ENCODE assay signal across 8 cellular contexts in genomic region chr14:22850944-22851790, GRCh38. TPM values are rescaled to one million over a fixed set of nuclear protein-coding genes. Genes with fewer than 3 reads are reported as not detected.
A peak's percentile ranks its signal among the peaks of the same experiment; 100 is the strongest.
DNase-seq lines count a peak whose midpoint lies in the region; ATAC-seq, FAIRE-seq and TF ChIP-seq lines count a peak whose summit lies in the region.

No MANE protein-coding gene starts in this region.

- H3K27ac ChIP-seq in esophagus muscularis mucosa (replicated peaks in 1 of 4) (peak overlapping the region; percentile 84 to 93 (median 88)), neural progenitor cell (no peak overlapping the region)

- H3K4me2 ChIP-seq in neural progenitor cell = no peak overlapping the region

- no peaks in the 10 kb centered on the region for H3K9me3 Mint-ChIP-seq in neural progenitor cell

- H3F3A ChIP-seq in neural progenitor cell (ENCODE audit: low read depth) = peaks cover 3% of the 10 kb centered on the region

- no peaks in the 10 kb centered on the region for H3K27me3 ChIP-seq in esophagus muscularis mucosa
- H3K27me3 ChIP-seq in neural progenitor cell = no peaks in the 10 kb centered on the region

- H3K4me1 ChIP-seq in esophagus muscularis mucosa (peaks cover 64 to 75% (median 73%) of the 10 kb centered on the region in 4 donors), neural progenitor cell (peaks cover 15% of the 10 kb centered on the region)

- H3K4me1 Mint-ChIP-seq in neural progenitor cell = peaks cover 23% of the 10 kb centered on the region

- DNase-seq in GM12891 (ENCODE audit: insufficient read length, low spot score) (no peak), esophagus muscularis mucosa (ENCODE audit: extremely low spot score) (peak; percentile 96), neural progenitor cell (ENCODE audit: low spot score) (no peak), NCI-H2029 treated with DMSO at 0.1 percent for 48 hours (lab: John Stamatoyannopoulos, UW) (no peak)

- no peaks in the 10 kb centered on the region for H3K79me2 ChIP-seq in neural progenitor cell (ENCODE audit: low read depth)

- whole genome bisulfite sequencing in esophagus muscularis mucosa = 22% methylated on average over 5 of the region's 9 CpGs

- H3K27ac Mint-ChIP-seq in neural progenitor cell = no peak overlapping the region

- H3K36me3 ChIP-seq in esophagus muscularis mucosa (peaks cover 3 to 10% (median 9%) of the 10 kb centered on the region in 4 donors), neural progenitor cell (no peaks in the 10 kb centered on the region)

- H3K9me3 ChIP-seq in esophagus muscularis mucosa = no peaks in the 10 kb centered on the region
- no peaks in the 10 kb centered on the region for H3K9me3 ChIP-seq in neural progenitor cell (ENCODE audit: low read depth)

- TF ChIP-seq CTCF in esophagus muscularis mucosa (IDR thresholded peaks at IDR 0.05) = no peak
- TF ChIP-seq CTCF in neural progenitor cell (IDR thresholded peaks at IDR 0.05) = no peak

- intact Hi-C loops in esophagus muscularis mucosa (cut with DNase I) = loop anchor here (2.0 to 10.0 kb wide), 2 partner anchors 14 to 296 kb away; partner anchors contain the start of gene MMP14

- FAIRE-seq in GM12891 (lab: Jason Lieb, UNC) = peak; percentile 31

- TF ChIP-seq EP300 in esophagus muscularis mucosa (IDR thresholded peaks at IDR 0.05) = no peak

- ATAC-seq in SK-N-SH treated with all-trans-retinoic acid at 6 μM for 48 hours = peak; percentile 35
- ATAC-seq in HG03439 (IDR thresholded peaks at IDR 0.05; ENCODE audit: unreplicated experiment) = no peak
- no peak for ATAC-seq in HG02678 (IDR thresholded peaks at IDR 0.05; ENCODE audit: unreplicated experiment)
- ATAC-seq in GM18861 (IDR thresholded peaks at IDR 0.05; ENCODE audit: unreplicated experiment) = no peak

- H3K4me3 ChIP-seq in esophagus muscularis mucosa (peak overlapping the region in 2 of 4 donors; percentile 12 to 14), neural progenitor cell (no peak overlapping the region)

- no peaks in the 10 kb centered on the region for H3K36me3 Mint-ChIP-seq in neural progenitor cell

- H2AFZ ChIP-seq in neural progenitor cell (replicated peaks) = peak overlapping the region; percentile 0

- H3K4me3 Mint-ChIP-seq in neural progenitor cell = no peak overlapping the region

- H4K20me1 ChIP-seq in neural progenitor cell (ENCODE audit: low read depth) = no peaks in the 10 kb centered on the region

- no peak overlapping the region for H3K9ac ChIP-seq in neural progenitor cell

- peaks cover 2% of the 10 kb centered on the region for H3K27me3 Mint-ChIP-seq in neural progenitor cell (ENCODE audit: insufficient read depth, low read depth)

- TF ChIP-seq POLR2A in GM12891 (IDR thresholded peaks at IDR 0.05; ENCODE audit: low read depth, low read length) (no peak), esophagus muscularis mucosa (IDR thresholded peaks at IDR 0.05; ENCODE audit: low read depth) (no peak)

TF ChIP-seq in GM12891, 5 proteins besides CTCF, POLR2A, EP300 and RAD21:
- no peak for TF ChIP-seq TAF1 (IDR thresholded peaks at IDR 0.05; ENCODE audit: low read depth, low read length)
- TF ChIP-seq POU2F2 (IDR thresholded peaks at IDR 0.05; ENCODE audit: low read depth, low read length) = no peak
- no peak for TF ChIP-seq PAX5 (IDR thresholded peaks at IDR 0.05; ENCODE audit: insufficient read depth, low read length, severe bottlenecking)
- no peak for TF ChIP-seq SPI1 (IDR thresholded peaks at IDR 0.05; ENCODE audit: low read depth, low read length)
- TF ChIP-seq POLR2AphosphoS5 (IDR thresholded peaks at IDR 0.05; ENCODE audit: low read depth, low read length) = no peak
TF ChIP-seq in GM12891: peak in this region for 0.

TF ChIP-seq in SK-N-SH treated with all-trans-retinoic acid at 6 μM for 48 hours, 23 proteins besides CTCF, POLR2A, EP300 and RAD21:
- TF ChIP-seq ISL1 (CRISPR knock-in tag; IDR thresholded peaks at IDR 0.05) (no peak), ESRRG (CRISPR knock-in tag; IDR thresholded peaks at IDR 0.05) (no peak), RARB (CRISPR knock-in tag; IDR thresholded peaks at IDR 0.05) (no peak), POU6F1 (CRISPR knock-in tag; IDR thresholded peaks at IDR 0.05; ENCODE audit: borderline replicate concordance, low read depth) (no peak), ZNF8 (CRISPR knock-in tag; IDR thresholded peaks at IDR 0.05) (no peak)
- TF ChIP-seq, protein P1, sequence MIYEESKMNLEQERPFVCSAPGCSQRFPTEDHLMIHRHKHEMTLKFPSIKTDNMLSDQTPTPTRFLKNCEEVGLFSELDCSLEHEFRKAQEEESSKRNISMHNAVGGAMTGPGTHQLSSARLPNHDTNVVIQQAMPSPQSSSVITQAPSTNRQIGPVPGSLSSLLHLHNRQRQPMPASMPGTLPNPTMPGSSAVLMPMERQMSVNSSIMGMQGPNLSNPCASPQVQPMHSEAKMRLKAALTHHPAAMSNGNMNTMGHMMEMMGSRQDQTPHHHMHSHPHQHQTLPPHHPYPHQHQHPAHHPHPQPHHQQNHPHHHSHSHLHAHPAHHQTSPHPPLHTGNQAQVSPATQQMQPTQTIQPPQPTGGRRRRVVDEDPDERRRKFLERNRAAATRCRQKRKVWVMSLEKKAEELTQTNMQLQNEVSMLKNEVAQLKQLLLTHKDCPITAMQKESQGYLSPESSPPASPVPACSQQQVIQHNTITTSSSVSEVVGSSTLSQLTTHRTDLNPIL (CRISPR knock-in tag; IDR thresholded peaks at IDR 0.05; ENCODE audit: low read depth) = no peak

RNA-seq across cellular contexts. Expression of gene MMP14, which starts 14.8 kb away (rescaled TPM):
- polyA plus RNA-seq in GM12891 (2012; ENCODE audit: low read depth, missing spikeins) = 1.3 TPM
- total RNA-seq in esophagus muscularis mucosa (100 to 1,000 TPM in 3 of 4 donors, 10 to 100 TPM in 1; 83.9 to 149 (median 123) TPM), neural progenitor cell (ENCODE audit: low replicate concordance) (15.1 and 25.2 TPM in 2 replicates)

RNA-seq across cellular contexts. Expression of gene LRP10, which starts 20.4 kb away (rescaled TPM):
- polyA plus RNA-seq in GM12891 (2012; ENCODE audit: low read depth, missing spikeins) = 31.2 TPM
- total RNA-seq in esophagus muscularis mucosa (100 to 1,000 TPM; 111 to 279 (median 197) TPM), neural progenitor cell (ENCODE audit: low replicate concordance) (0.92 and 4.2 TPM in 2 replicates)

RNA-seq across cellular contexts. Expression of gene MRPL52, which starts 21.5 kb away (rescaled TPM):
- polyA plus RNA-seq in GM12891 (2012; ENCODE audit: low read depth, missing spikeins) = 188 TPM
- total RNA-seq in esophagus muscularis mucosa (10 to 100 TPM; 27.0 to 64.5 (median 37.2) TPM), neural progenitor cell (ENCODE audit: low replicate concordance) (28.1 and 71.5 TPM in 2 replicates)

RNA-seq across cellular contexts. Expression of gene REM2, which starts 31.9 kb away (rescaled TPM):
- polyA plus RNA-seq in GM12891 (2012; ENCODE audit: low read depth, missing spikeins) = 0.76 TPM
- total RNA-seq in esophagus muscularis mucosa = under 1 TPM; 0.26 to 0.66 (median 0.38) TPM
- total RNA-seq in neural progenitor cell (ENCODE audit: low replicate concordance) = 1.7 and 3.3 TPM in 2 replicates

RNA-seq across cellular contexts. Expression of gene SLC7A7, which starts 35.9 kb away (rescaled TPM):
- polyA plus RNA-seq in GM12891 (2012; ENCODE audit: low read depth, missing spikeins) = 35.4 TPM
- total RNA-seq in esophagus muscularis mucosa = 10 to 100 TPM in 3 of 4 donors, 1 to 10 TPM in 1; 9.6 to 22.9 (median 15.3) TPM
- 2.8 and 5.6 TPM in 2 replicates for total RNA-seq in neural progenitor cell (ENCODE audit: low replicate concordance)

Comparison
In these comparisons a context has a peak if more than half of its experiments do, and no peak if none do; other contexts are left out.
1. RNA of gene LRP10, which starts 20.4 kb away (total RNA-seq): 111 to 279 TPM in esophagus muscularis mucosa; 0.92 to 4.2 TPM in neural progenitor cell; every median in the first group is over 10 times any median in the second.